Comparison of ENCODE assay signal across 15 cellular contexts in the genomic region with DNA sequence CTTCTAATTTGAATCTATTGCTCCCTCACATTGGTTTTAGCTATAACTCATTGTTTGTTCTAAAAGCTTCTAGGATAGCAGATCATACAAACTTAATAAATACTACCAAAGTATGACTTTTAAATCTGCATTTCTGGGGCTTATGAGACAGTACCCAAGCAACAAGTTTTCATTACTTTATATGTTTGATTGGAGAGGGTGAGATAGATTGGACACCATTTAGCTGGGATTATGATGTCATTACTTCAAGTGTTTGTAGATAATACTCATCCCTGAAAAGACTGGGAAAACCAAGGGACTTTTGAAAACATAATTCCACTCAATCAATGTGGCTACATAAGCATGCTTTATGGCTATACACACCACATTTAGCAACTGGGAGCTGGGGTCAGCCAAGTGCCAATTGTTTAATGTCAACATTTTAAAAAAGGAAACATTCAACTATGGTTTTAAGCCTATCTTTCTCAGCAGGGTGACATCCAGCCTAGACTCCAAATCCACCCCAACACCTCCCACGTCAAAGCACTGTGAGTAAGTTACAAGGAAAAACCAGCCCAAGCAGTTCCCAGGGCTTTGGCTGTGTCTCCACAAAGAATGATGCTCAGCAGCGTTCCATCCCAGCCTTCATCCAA.
DNase-seq lines count a peak whose midpoint lies in the region; TF ChIP-seq lines count a peak whose summit lies in the region.
"Had no signal": no experiment of that assay in that cellular context is flagged by ENCODE, and none has a peak within 500 bp of the region (broad histone marks: within the 10 kb centered on the region; RNA-seq: fewer than 3 reads in every experiment).

No MANE protein-coding gene starts in this region.

- H3K4me3 ChIP-seq in prostate gland: no peak overlapping the region
- H3K4me3 ChIP-seq: body of pancreas, heart right ventricle, SJCRH30, stomach had no signal

- H3K27me3 ChIP-seq in prostate gland (replicated peaks; ENCODE audit: insufficient read depth): no peaks in the 10 kb centered on the region
- H3K27me3 ChIP-seq: body of pancreas, heart right ventricle, stomach had no signal

- no peak for TF ChIP-seq POLR2A in prostate gland (IDR thresholded peaks at IDR 0.05)

- intact Hi-C loops in prostate gland (cut with DNase I): no loop called here

- WGBS in prostate gland: 28% methylated on average over 2 of the region's 2 CpGs

- no peak overlapping the region for H3K27ac ChIP-seq in prostate gland
- H3K27ac ChIP-seq: body of pancreas, SJCRH30 had no signal

- peak; percentile 44 for DNase-seq in Daoy (ENCODE audit: low read depth)
- DNase-seq in NCI-H748 (lab: John Stamatoyannopoulos, UW; ENCODE audit: unreplicated experiment): peak; percentile 88
- DNase-seq in fibroblast of gingiva (ENCODE audit: low read depth): peak; percentile 64
- DNase-seq in prostate gland (ENCODE audit: low spot score): peak; percentile 22
- no peak for DNase-seq in COLO668 (lab: John Stamatoyannopoulos, UW; ENCODE audit: unreplicated experiment)
- no peak for DNase-seq in NCI-H1436 treated with DMSO at 0.1 percent for 48 hours (lab: John Stamatoyannopoulos, UW)
- DNase-seq in HPDE6-E6E7 (ENCODE audit: extremely low spot score): no peak
- DNase-seq: activated CD8-positive, alpha-beta T cell treated with anti-CD3 and anti-CD28 coated beads, Interleukin-2, amount 10 ng/mL, durations not matched to agents 7 days and 5 days; Calu3; effector memory CD4-positive, alpha-beta T cell; heart right ventricle; nephron progenitor cell; SJCRH30; stomach had no signal

- H3K9me3 ChIP-seq in prostate gland: no peaks in the 10 kb centered on the region
- H3K9me3 ChIP-seq: body of pancreas, heart right ventricle, SJCRH30, stomach had no signal

- TF ChIP-seq CTCF in prostate gland (IDR thresholded peaks at IDR 0.05): no peak

- no peaks in the 10 kb centered on the region for H3K4me1 ChIP-seq in prostate gland (replicated peaks)
- H3K4me1 ChIP-seq: heart right ventricle, SJCRH30 had no signal

- no peaks in the 10 kb centered on the region for H3K36me3 ChIP-seq in prostate gland
- H3K36me3 ChIP-seq: heart right ventricle, SJCRH30, stomach had no signal

Comparison
In these comparisons a context has a peak if more than half of its experiments do, and no peak if none do; other contexts are left out.
1. DNase-seq: peak in Daoy (single experiment), NCI-H748 (single experiment), fibroblast of gingiva (single experiment) and prostate gland (single experiment); none in COLO668 (single experiment), NCI-H1436 treated with DMSO at 0.1 percent for 48 hours (single experiment) and HPDE6-E6E7 (single experiment).